Comparison of ENCODE assay signal across 9 cellular contexts in genomic region chr2:49004046-49004626, GRCh38.
DNase-seq lines count a peak whose midpoint lies in the region; ATAC-seq lines count a peak whose summit lies in the region.
"Had no signal": no experiment of that assay in that cellular context is flagged by ENCODE, and none has a peak within 500 bp of the region (broad histone marks: within the 10 kb centered on the region; RNA-seq: fewer than 3 reads in every experiment).

No MANE protein-coding gene starts in this region.

- DNase-seq in medulla oblongata (ENCODE audit: extremely low spot score) (peak; percentile 86), glomerular visceral epithelial cell (ENCODE audit: extremely low spot score) (no peak), SHP77 (lab: John Stamatoyannopoulos, UW) (no peak), NCI-H774 (lab: John Stamatoyannopoulos, UW) (no peak), DMS53 (lab: John Stamatoyannopoulos, UW) (no peak)
- DNase-seq: NCI-H146 had no signal

- ATAC-seq in GM18870 (IDR thresholded peaks at IDR 0.05; ENCODE audit: unreplicated experiment), result peak; percentile 56
- ATAC-seq in GM21576 (IDR thresholded peaks at IDR 0.05; ENCODE audit: unreplicated experiment), result peak; percentile 70
- ATAC-seq in HG03460 (IDR thresholded peaks at IDR 0.05; ENCODE audit: unreplicated experiment), result peak; percentile 62
